ENCODE assay signal across 1 cellular context in the genomic region with DNA sequence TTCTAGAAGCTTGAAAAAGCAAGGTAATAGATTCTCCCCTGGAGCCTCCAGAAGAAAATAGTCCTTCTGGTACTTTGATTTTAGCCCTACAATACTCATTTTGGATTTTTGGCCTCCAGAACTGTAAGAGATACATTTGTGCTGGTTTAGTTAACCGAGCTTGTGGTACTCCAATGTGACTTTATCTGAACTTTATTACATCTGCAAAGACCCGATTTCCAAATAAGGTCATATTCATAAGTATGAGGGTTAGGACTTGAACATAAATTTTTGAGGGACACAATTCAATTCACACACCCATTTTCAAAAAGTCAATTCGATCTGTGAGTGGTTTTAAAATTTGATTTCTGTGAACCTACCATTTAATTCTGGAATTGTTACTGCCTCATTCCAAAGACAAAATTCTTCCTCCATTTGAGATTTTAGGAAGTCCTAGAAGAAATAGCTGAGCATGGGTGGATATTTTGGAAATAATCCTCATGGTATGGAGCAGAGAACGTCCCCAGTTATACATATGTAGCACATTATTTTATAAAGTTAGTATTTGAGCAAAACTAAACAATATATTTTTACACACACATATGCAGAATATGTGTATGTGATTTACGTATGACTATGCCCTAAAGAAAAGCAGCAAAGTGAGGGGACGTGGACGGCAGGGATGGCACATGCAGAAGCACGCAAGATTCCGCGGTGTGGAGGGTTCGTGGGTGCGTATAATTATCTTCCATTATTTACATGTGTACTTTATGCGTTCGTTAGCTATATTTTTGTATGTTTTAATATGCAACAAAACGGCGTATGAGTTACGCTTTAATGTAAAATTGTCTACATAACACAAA.
TF ChIP-seq lines count a peak whose summit lies in the region.

No MANE protein-coding gene starts in this region.

TF ChIP-seq in HepG2, 621 proteins besides CTCF, POLR2A, EP300 and RAD21 (continued from another document and continues in another):
- TF ChIP-seq, protein P1, sequence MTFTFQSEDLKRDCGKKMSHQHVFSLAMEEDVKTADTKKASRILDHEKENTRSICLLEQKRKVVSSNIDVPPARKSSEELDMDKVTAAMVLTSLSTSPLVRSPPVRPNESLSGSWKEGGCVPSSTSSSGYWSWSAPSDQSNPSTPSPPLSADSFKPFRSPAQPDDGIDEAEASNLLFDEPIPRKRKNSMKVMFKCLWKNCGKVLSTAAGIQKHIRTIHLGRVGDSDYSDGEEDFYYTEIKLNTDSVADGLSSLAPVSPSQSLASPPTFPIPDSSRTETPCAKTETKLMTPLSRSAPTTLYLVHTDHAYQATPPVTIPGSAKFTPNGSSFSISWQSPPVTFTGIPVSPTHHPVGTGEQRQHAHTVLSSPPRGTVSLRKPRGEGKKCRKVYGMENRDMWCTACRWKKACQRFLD (CRISPR knock-in tag; IDR thresholded peaks at IDR 0.05; ENCODE audit: borderline replicate concordance), result peak; percentile 10; the same call in 1 of the 2 replicates
- TF ChIP-seq ZNF766 (CRISPR knock-in tag; IDR thresholded peaks at IDR 0.05; ENCODE audit: borderline replicate concordance), result no peak; the same call in 1 of the 2 replicates
- TF ChIP-seq, protein P2, sequence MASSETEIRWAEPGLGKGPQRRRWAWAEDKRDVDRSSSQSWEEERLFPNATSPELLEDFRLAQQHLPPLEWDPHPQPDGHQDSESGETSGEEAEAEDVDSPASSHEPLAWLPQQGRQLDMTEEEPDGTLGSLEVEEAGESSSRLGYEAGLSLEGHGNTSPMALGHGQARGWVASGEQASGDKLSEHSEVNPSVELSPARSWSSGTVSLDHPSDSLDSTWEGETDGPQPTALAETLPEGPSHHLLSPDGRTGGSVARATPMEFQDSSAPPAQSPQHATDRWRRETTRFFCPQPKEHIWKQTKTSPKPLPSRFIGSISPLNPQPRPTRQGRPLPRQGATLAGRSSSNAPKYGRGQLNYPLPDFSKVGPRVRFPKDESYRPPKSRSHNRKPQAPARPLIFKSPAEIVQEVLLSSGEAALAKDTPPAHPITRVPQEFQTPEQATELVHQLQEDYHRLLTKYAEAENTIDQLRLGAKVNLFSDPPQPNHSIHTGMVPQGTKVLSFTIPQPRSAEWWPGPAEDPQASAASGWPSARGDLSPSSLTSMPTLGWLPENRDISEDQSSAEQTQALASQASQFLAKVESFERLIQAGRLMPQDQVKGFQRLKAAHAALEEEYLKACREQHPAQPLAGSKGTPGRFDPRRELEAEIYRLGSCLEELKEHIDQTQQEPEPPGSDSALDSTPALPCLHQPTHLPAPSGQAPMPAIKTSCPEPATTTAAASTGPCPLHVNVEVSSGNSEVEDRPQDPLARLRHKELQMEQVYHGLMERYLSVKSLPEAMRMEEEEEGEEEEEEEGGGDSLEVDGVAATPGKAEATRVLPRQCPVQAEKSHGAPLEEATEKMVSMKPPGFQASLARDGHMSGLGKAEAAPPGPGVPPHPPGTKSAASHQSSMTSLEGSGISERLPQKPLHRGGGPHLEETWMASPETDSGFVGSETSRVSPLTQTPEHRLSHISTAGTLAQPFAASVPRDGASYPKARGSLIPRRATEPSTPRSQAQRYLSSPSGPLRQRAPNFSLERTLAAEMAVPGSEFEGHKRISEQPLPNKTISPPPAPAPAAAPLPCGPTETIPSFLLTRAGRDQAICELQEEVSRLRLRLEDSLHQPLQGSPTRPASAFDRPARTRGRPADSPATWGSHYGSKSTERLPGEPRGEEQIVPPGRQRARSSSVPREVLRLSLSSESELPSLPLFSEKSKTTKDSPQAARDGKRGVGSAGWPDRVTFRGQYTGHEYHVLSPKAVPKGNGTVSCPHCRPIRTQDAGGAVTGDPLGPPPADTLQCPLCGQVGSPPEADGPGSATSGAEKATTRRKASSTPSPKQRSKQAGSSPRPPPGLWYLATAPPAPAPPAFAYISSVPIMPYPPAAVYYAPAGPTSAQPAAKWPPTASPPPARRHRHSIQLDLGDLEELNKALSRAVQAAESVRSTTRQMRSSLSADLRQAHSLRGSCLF (CRISPR knock-in tag; IDR thresholded peaks at IDR 0.05; ENCODE audit: borderline replicate concordance), result 0 out of 2 replicates have a peak, but pooled peaks have one; percentile 13
- TF ChIP-seq, protein P3, sequence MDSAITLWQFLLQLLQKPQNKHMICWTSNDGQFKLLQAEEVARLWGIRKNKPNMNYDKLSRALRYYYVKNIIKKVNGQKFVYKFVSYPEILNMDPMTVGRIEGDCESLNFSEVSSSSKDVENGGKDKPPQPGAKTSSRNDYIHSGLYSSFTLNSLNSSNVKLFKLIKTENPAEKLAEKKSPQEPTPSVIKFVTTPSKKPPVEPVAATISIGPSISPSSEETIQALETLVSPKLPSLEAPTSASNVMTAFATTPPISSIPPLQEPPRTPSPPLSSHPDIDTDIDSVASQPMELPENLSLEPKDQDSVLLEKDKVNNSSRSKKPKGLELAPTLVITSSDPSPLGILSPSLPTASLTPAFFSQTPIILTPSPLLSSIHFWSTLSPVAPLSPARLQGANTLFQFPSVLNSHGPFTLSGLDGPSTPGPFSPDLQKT (CRISPR knock-in tag; IDR thresholded peaks at IDR 0.05; ENCODE audit: borderline replicate concordance), result no peak
- TF ChIP-seq, protein P4, sequence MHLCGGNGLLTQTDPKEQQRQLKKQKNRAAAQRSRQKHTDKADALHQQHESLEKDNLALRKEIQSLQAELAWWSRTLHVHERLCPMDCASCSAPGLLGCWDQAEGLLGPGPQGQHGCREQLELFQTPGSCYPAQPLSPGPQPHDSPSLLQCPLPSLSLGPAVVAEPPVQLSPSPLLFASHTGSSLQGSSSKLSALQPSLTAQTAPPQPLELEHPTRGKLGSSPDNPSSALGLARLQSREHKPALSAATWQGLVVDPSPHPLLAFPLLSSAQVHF (CRISPR knock-in tag; IDR thresholded peaks at IDR 0.05), result no peak
- no peak for TF ChIP-seq HOXA7 (CRISPR knock-in tag; IDR thresholded peaks at IDR 0.05)
- TF ChIP-seq KAT8 (CRISPR knock-in tag; IDR thresholded peaks at IDR 0.05), result no peak
- TF ChIP-seq NFE2L1 (CRISPR knock-in tag; IDR thresholded peaks at IDR 0.05; ENCODE audit: borderline replicate concordance), result no peak
- no peak for TF ChIP-seq RFX3 (CRISPR knock-in tag; IDR thresholded peaks at IDR 0.05)
- TF ChIP-seq SIX1 (CRISPR knock-in tag; IDR thresholded peaks at IDR 0.05; ENCODE audit: borderline replicate concordance), result no peak
- TF ChIP-seq ZNF256 (CRISPR knock-in tag; conservative IDR thresholded peaks at IDR 0.05), result 0 out of 2 replicates have a peak, but pooled peaks have one; percentile 43
- TF ChIP-seq, protein P5, sequence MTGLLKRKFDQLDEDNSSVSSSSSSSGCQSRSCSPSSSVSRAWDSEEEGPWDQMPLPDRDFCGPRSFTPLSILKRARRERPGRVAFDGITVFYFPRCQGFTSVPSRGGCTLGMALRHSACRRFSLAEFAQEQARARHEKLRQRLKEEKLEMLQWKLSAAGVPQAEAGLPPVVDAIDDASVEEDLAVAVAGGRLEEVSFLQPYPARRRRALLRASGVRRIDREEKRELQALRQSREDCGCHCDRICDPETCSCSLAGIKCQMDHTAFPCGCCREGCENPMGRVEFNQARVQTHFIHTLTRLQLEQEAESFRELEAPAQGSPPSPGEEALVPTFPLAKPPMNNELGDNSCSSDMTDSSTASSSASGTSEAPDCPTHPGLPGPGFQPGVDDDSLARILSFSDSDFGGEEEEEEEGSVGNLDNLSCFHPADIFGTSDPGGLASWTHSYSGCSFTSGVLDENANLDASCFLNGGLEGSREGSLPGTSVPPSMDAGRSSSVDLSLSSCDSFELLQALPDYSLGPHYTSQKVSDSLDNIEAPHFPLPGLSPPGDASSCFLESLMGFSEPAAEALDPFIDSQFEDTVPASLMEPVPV (CRISPR knock-in tag; IDR thresholded peaks at IDR 0.05), result no peak
- no peak for TF ChIP-seq PITX1 (CRISPR knock-in tag; IDR thresholded peaks at IDR 0.05)
- TF ChIP-seq, protein P6, sequence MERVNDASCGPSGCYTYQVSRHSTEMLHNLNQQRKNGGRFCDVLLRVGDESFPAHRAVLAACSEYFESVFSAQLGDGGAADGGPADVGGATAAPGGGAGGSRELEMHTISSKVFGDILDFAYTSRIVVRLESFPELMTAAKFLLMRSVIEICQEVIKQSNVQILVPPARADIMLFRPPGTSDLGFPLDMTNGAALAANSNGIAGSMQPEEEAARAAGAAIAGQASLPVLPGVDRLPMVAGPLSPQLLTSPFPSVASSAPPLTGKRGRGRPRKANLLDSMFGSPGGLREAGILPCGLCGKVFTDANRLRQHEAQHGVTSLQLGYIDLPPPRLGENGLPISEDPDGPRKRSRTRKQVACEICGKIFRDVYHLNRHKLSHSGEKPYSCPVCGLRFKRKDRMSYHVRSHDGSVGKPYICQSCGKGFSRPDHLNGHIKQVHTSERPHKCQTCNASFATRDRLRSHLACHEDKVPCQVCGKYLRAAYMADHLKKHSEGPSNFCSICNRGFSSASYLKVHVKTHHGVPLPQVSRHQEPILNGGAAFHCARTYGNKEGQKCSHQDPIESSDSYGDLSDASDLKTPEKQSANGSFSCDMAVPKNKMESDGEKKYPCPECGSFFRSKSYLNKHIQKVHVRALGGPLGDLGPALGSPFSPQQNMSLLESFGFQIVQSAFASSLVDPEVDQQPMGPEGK (CRISPR knock-in tag; IDR thresholded peaks at IDR 0.05), result no peak
- TF ChIP-seq, protein P7, sequence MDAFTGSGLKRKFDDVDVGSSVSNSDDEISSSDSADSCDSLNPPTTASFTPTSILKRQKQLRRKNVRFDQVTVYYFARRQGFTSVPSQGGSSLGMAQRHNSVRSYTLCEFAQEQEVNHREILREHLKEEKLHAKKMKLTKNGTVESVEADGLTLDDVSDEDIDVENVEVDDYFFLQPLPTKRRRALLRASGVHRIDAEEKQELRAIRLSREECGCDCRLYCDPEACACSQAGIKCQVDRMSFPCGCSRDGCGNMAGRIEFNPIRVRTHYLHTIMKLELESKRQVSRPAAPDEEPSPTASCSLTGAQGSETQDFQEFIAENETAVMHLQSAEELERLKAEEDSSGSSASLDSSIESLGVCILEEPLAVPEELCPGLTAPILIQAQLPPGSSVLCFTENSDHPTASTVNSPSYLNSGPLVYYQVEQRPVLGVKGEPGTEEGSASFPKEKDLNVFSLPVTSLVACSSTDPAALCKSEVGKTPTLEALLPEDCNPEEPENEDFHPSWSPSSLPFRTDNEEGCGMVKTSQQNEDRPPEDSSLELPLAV (CRISPR knock-in tag; conservative IDR thresholded peaks at IDR 0.05; ENCODE audit: low read depth), result no peak
- no peak for TF ChIP-seq EED (CRISPR knock-in tag; IDR thresholded peaks at IDR 0.05)
- TF ChIP-seq, protein P8, sequence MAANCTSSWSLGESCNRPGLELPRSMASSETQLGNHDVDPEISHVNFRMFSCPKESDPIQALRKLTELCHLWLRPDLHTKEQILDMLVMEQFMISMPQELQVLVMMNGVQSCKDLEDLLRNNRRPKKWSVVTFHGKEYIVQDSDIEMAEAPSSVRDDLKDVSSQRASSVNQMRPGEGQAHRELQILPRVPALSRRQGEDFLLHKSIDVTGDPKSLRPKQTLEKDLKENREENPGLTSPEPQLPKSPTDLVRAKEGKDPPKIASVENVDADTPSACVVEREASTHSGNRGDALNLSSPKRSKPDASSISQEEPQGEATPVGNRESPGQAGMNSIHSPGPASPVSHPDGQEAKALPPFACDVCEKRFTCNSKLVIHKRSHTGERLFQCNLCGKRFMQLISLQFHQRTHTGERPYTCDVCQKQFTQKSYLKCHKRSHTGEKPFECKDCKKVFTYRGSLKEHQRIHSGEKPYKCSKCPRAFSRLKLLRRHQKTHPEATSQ (CRISPR knock-in tag; IDR thresholded peaks at IDR 0.05; ENCODE audit: borderline replicate concordance), result no peak
- TF ChIP-seq, protein P9, sequence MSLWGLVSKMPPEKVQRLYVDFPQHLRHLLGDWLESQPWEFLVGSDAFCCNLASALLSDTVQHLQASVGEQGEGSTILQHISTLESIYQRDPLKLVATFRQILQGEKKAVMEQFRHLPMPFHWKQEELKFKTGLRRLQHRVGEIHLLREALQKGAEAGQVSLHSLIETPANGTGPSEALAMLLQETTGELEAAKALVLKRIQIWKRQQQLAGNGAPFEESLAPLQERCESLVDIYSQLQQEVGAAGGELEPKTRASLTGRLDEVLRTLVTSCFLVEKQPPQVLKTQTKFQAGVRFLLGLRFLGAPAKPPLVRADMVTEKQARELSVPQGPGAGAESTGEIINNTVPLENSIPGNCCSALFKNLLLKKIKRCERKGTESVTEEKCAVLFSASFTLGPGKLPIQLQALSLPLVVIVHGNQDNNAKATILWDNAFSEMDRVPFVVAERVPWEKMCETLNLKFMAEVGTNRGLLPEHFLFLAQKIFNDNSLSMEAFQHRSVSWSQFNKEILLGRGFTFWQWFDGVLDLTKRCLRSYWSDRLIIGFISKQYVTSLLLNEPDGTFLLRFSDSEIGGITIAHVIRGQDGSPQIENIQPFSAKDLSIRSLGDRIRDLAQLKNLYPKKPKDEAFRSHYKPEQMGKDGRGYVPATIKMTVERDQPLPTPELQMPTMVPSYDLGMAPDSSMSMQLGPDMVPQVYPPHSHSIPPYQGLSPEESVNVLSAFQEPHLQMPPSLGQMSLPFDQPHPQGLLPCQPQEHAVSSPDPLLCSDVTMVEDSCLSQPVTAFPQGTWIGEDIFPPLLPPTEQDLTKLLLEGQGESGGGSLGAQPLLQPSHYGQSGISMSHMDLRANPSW (CRISPR knock-in tag; IDR thresholded peaks at IDR 0.05; ENCODE audit: borderline replicate concordance), result no peak
- TF ChIP-seq ZNF296 (CRISPR knock-in tag; conservative IDR thresholded peaks at IDR 0.05), result no peak
- TF ChIP-seq, protein P10, sequence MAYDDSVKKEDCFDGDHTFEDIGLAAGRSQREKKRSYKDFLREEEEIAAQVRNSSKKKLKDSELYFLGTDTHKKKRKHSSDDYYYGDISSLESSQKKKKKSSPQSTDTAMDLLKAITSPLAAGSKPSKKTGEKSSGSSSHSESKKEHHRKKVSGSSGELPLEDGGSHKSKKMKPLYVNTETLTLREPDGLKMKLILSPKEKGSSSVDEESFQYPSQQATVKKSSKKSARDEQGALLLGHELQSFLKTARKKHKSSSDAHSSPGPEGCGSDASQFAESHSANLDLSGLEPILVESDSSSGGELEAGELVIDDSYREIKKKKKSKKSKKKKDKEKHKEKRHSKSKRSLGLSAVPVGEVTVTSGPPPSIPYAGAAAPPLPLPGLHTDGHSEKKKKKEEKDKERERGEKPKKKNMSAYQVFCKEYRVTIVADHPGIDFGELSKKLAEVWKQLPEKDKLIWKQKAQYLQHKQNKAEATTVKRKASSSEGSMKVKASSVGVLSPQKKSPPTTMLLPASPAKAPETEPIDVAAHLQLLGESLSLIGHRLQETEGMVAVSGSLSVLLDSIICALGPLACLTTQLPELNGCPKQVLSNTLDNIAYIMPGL (CRISPR knock-in tag; IDR thresholded peaks at IDR 0.05; ENCODE audit: borderline replicate concordance in 1 of 2, low read depth in 1 of 2), result 0 out of 4 replicates have a peak, but pooled peaks of 1 of the 2 experiments have one; percentile 4
- TF ChIP-seq ZNF598 (CRISPR knock-in tag; IDR thresholded peaks at IDR 0.05; ENCODE audit: borderline replicate concordance), result no peak
- TF ChIP-seq, protein P11, sequence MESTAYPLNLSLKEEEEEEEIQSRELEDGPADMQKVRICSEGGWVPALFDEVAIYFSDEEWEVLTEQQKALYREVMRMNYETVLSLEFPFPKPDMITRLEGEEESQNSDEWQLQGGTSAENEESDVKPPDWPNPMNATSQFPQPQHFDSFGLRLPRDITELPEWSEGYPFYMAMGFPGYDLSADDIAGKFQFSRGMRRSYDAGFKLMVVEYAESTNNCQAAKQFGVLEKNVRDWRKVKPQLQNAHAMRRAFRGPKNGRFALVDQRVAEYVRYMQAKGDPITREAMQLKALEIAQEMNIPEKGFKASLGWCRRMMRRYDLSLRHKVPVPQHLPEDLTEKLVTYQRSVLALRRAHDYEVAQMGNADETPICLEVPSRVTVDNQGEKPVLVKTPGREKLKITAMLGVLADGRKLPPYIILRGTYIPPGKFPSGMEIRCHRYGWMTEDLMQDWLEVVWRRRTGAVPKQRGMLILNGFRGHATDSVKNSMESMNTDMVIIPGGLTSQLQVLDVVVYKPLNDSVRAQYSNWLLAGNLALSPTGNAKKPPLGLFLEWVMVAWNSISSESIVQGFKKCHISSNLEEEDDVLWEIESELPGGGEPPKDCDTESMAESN (CRISPR knock-in tag; conservative IDR thresholded peaks at IDR 0.05), result no peak
